In the genomic region with DNA sequence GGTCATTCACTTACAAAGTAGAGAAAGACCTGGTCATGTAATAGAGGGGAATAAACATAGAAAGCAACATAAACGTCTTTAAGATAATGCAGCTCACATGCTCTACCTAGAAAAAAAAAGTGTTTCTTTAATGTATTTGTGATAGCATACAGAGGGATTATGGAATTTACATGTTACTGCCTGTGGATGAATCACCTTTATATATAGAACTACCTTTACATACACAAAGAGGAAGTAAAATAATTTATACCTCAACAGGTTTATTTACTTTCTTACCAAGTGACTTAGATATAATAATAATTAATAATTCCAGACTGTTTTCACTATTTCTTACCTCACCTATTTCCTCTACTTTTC, we compare ENCODE assay signal across 17 cellular contexts.
"Had no signal": no experiment of that assay in that cellular context is flagged by ENCODE, and none has a peak within 500 bp of the region (broad histone marks: within the 10 kb centered on the region; RNA-seq: fewer than 3 reads in every experiment).

No MANE protein-coding gene starts in this region.

- DNase-seq: activated CD4-positive, alpha-beta T cell treated with anti-CD3 and anti-CD28 coated beads, Interleukin-2, amount 50 U/mL, for 48 hours; activated effector memory CD4-positive, alpha-beta T cell treated with Interleukin-2 at 50 U/mL for 16 hours; activated naive CD4-positive, alpha-beta T cell treated with anti-CD3 and anti-CD28 coated beads, Interleukin-2, amount 50 U/mL, for 16 hours; activated T-cell treated with anti-CD3 and anti-CD28 coated beads, Interleukin-2, amount 50 U/mL, for 4 hours; adrenal gland; caudate nucleus; colonic mucosa; effector CD4-positive, alpha-beta T cell; heart left ventricle; naive thymus-derived CD4-positive, alpha-beta T cell; retina; stimulated activated CD4-positive, alpha-beta T cell treated with anti-CD3 and anti-CD28 coated beads, Interleukin-4, amount 100 ng/mL, for 24 hours; stimulated activated naive CD4-positive, alpha-beta T cell; T-helper 1 cell; T1000; tibial artery had no signal

- H3K27me3 ChIP-seq: adrenal gland, colonic mucosa, heart left ventricle, neutrophil, tibial artery had no signal

- H3K27ac ChIP-seq: adrenal gland, colonic mucosa, heart left ventricle, tibial artery had no signal

- H3K4me3 ChIP-seq: adrenal gland, colonic mucosa, heart left ventricle, tibial artery had no signal

- H3K27ac Mint-ChIP-seq: naive thymus-derived CD4-positive, alpha-beta T cell had no signal

- ATAC-seq: activated T-cell treated with anti-CD3 and anti-CD28 coated beads, Interleukin-2, amount 50 U/mL, for 4 hours; heart left ventricle; naive thymus-derived CD4-positive, alpha-beta T cell had no signal

- H3K4me1 ChIP-seq: colonic mucosa had no signal

- H3K36me3 ChIP-seq: adrenal gland, colonic mucosa, heart left ventricle, neutrophil, tibial artery had no signal

- H3K9me3 Mint-ChIP-seq: activated T-cell treated with anti-CD3 and anti-CD28 coated beads, Interleukin-2, amount 50 U/mL, for 4 hours; naive thymus-derived CD4-positive, alpha-beta T cell had no signal

- H3K9me3 ChIP-seq: adrenal gland, colonic mucosa, heart left ventricle, neutrophil, tibial artery had no signal

- H3K36me3 Mint-ChIP-seq: naive thymus-derived CD4-positive, alpha-beta T cell had no signal

- H3K4me3 Mint-ChIP-seq: activated T-cell treated with anti-CD3 and anti-CD28 coated beads, Interleukin-2, amount 50 U/mL, for 4 hours; naive thymus-derived CD4-positive, alpha-beta T cell had no signal
